11 cellular contexts compared by ENCODE assay signal in genomic region chr14:65838565-65838964, GRCh38.
"Had no signal": no experiment of that assay in that cellular context is flagged by ENCODE, and none has a peak within 500 bp of the region (broad histone marks: within the 10 kb centered on the region; RNA-seq: fewer than 3 reads in every experiment).

No MANE protein-coding gene starts in this region.

- H3K36me3 Mint-ChIP-seq: natural killer cell had no signal

- H3K9me3 Mint-ChIP-seq: activated T-cell treated with anti-CD3 and anti-CD28 coated beads, Interleukin-2, amount 50 U/mL, for 72 hours; natural killer cell had no signal

- DNase-seq: activated CD4-positive, alpha-beta T cell treated with anti-CD3 and anti-CD28 coated beads, Interleukin-2, amount 50 U/mL, for 4 hours; activated CD4-positive, CD25-positive, alpha-beta regulatory T cell; activated T-cell treated with anti-CD3 and anti-CD28 coated beads, Interleukin-2, amount 50 U/mL, for 72 hours; left colon; natural killer cell; occipital lobe; spleen; stimulated activated CD4-positive, alpha-beta T cell treated with anti-CD3 and anti-CD28 coated beads, Interleukin-2, amount 100 ng/mL, for 24 hours; stimulated activated naive CD4-positive, alpha-beta T cell treated with Interleukin-2 at 50 U/mL for 16 hours; trophoblast cell had no signal

- H3K27ac Mint-ChIP-seq: activated T-cell treated with anti-CD3 and anti-CD28 coated beads, Interleukin-2, amount 50 U/mL, for 72 hours had no signal

- ATAC-seq: activated T-cell treated with anti-CD3 and anti-CD28 coated beads, Interleukin-2, amount 50 U/mL, for 72 hours; left colon; sciatic nerve had no signal

- H3K4me3 Mint-ChIP-seq: activated T-cell treated with anti-CD3 and anti-CD28 coated beads, Interleukin-2, amount 50 U/mL, for 72 hours; natural killer cell had no signal
